ENCODE assay signal across 7 cellular contexts in genomic region chr12:81211306-81211705, GRCh38.
"Had no signal": no experiment of that assay in that cellular context is flagged by ENCODE, and none has a peak within 500 bp of the region (broad histone marks: within the 10 kb centered on the region; RNA-seq: fewer than 3 reads in every experiment).

No MANE protein-coding gene starts in this region.

- H3K9me3 Mint-ChIP-seq: H9, HFFc6 had no signal

- H3K4me3 Mint-ChIP-seq: H9, HFFc6 had no signal

- H2AFZ ChIP-seq: GM23248 had no signal

- DNase-seq: GM23248, H9, HFFc6, IMR-90, KG1 had no signal

- H3K27ac Mint-ChIP-seq: HFFc6 had no signal

- ATAC-seq: HCT116, K562 had no signal

- H3K27ac ChIP-seq: GM23248 had no signal

- H3K4me3 ChIP-seq: GM23248, K562 had no signal
